In genomic region chr17:8896641-8897635, GRCh38 we compare ENCODE assay signal across 21 cellular contexts. TPM values are rescaled to one million over a fixed set of nuclear protein-coding genes. Genes with fewer than 3 reads are reported as not detected.
DNase-seq lines count a peak whose midpoint lies in the region; ATAC-seq and TF ChIP-seq lines count a peak whose summit lies in the region.
"Had no signal": no experiment of that assay in that cellular context is flagged by ENCODE, and none has a peak within 500 bp of the region (broad histone marks: within the 10 kb centered on the region; RNA-seq: fewer than 3 reads in every experiment).

No MANE protein-coding gene starts in this region.

- 86 to 87% methylated on average over 5 to 12 of the region's 12 CpGs for WGBS in endodermal cell (ENCODE audit: insufficient coverage in 1 of 2, insufficient read length in 1 of 2), 2 experiments

- no peak overlapping the region for H3K4me3 Mint-ChIP-seq in activated naive CD4-positive, alpha-beta T cell treated with anti-CD3 and anti-CD28 coated beads, Interleukin-2, amount 10 ng/mL, durations not matched to agents 7 days and 5 days
- H3K4me3 Mint-ChIP-seq in T-helper 17 cell, result peak overlapping the region; percentile 65
- H3K4me3 Mint-ChIP-seq in endodermal cell, result no peak overlapping the region
- no peak overlapping the region for H3K4me3 Mint-ChIP-seq in stimulated activated memory B cell treated with anti-CD40 and anti-IgM and Interleukin-4, amounts not matched to agents 10 μg/mL and 1 μg/mL and 100 μg/mL, for 72 hours
- H3K4me3 Mint-ChIP-seq: mesothelial cell of epicardium had no signal

- no peak for DNase-seq in activated naive CD4-positive, alpha-beta T cell treated with anti-CD3 and anti-CD28 coated beads, Interleukin-2, amount 10 ng/mL, durations not matched to agents 7 days and 5 days
- DNase-seq in activated naive CD4-positive, alpha-beta T cell treated with anti-CD3 and anti-CD28 coated beads, Interleukin-2, amount 50 U/mL, for 16 hours, result no peak
- no peak for DNase-seq in T-helper 17 cell
- peak; percentile 46 for DNase-seq in endodermal cell
- DNase-seq in HT-29 (ENCODE audit: low spot score), result no peak
- no peak for DNase-seq in upper lobe of right lung
- DNase-seq: amniotic stem cell, caudate nucleus, hippocampal formation, MG63, NCI-H2029, NCI-H510A treated with DMSO at 0.1 percent for 48 hours, nucleus accumbens, sigmoid colon, SW 1271 had no signal

- no peaks in the 10 kb centered on the region for H3K9me3 ChIP-seq in T-helper 17 cell (ENCODE audit: control insufficient read depth, low read length, poor library complexity, severe bottlenecking)
- no peaks in the 10 kb centered on the region for H3K9me3 ChIP-seq in endodermal cell (ENCODE audit: control insufficient read depth, low read length)
- H3K9me3 ChIP-seq in upper lobe of right lung, result no peaks in the 10 kb centered on the region
- H3K9me3 ChIP-seq: MG63, sigmoid colon, thoracic aorta had no signal

- peaks cover 2% of the 10 kb centered on the region for H3K9me3 Mint-ChIP-seq in activated naive CD4-positive, alpha-beta T cell treated with anti-CD3 and anti-CD28 coated beads, Interleukin-2, amount 10 ng/mL, durations not matched to agents 7 days and 5 days
- H3K9me3 Mint-ChIP-seq in endodermal cell, result no peaks in the 10 kb centered on the region
- H3K9me3 Mint-ChIP-seq in stimulated activated memory B cell treated with anti-CD40 and anti-IgM and Interleukin-4, amounts not matched to agents 10 μg/mL and 1 μg/mL and 100 μg/mL, for 72 hours, result no peaks in the 10 kb centered on the region
- H3K9me3 Mint-ChIP-seq: mesothelial cell of epicardium had no signal

- TF ChIP-seq CTCF in endodermal cell (conservative IDR thresholded peaks at IDR 0.05) (no peak), upper lobe of right lung (IDR thresholded peaks at IDR 0.05) (no peak)

- H3K27ac ChIP-seq in endodermal cell (ENCODE audit: low read depth, low read length) (no peak overlapping the region), upper lobe of right lung (no peak overlapping the region)
- H3K27ac ChIP-seq: sigmoid colon, thoracic aorta had no signal

- ATAC-seq in T-helper 17 cell (no peak), HG03095 (IDR thresholded peaks at IDR 0.05; ENCODE audit: unreplicated experiment) (no peak), upper lobe of right lung (no peak)
- no peak for ATAC-seq in stimulated activated memory B cell treated with anti-CD40 and anti-IgM and Interleukin-4, amounts not matched to agents 10 μg/mL and 1 μg/mL and 100 μg/mL, for 72 hours

- peaks cover 80% of the 10 kb centered on the region for H3K4me1 Mint-ChIP-seq in activated naive CD4-positive, alpha-beta T cell treated with anti-CD3 and anti-CD28 coated beads, Interleukin-2, amount 10 ng/mL, durations not matched to agents 7 days and 5 days
- H3K4me1 Mint-ChIP-seq in T-helper 17 cell, result peaks cover 61% of the 10 kb centered on the region
- peaks cover 28% of the 10 kb centered on the region for H3K4me1 Mint-ChIP-seq in endodermal cell
- H3K4me1 Mint-ChIP-seq in stimulated activated memory B cell treated with anti-CD40 and anti-IgM and Interleukin-4, amounts not matched to agents 10 μg/mL and 1 μg/mL and 100 μg/mL, for 72 hours, result peaks cover 82% of the 10 kb centered on the region

- H3K36me3 ChIP-seq in endodermal cell (ENCODE audit: control insufficient read depth, insufficient read depth, low read length) (no peaks in the 10 kb centered on the region), upper lobe of right lung (no peaks in the 10 kb centered on the region)
- H3K36me3 ChIP-seq: MG63, sigmoid colon, thoracic aorta had no signal

- H3K4me1 ChIP-seq in endodermal cell (ENCODE audit: control insufficient read depth, insufficient read depth, low read length) (peaks cover 13% of the 10 kb centered on the region), upper lobe of right lung (no peaks in the 10 kb centered on the region)

- no peaks in the 10 kb centered on the region for H3K27me3 Mint-ChIP-seq in activated naive CD4-positive, alpha-beta T cell treated with anti-CD3 and anti-CD28 coated beads, Interleukin-2, amount 10 ng/mL, durations not matched to agents 7 days and 5 days
- H3K27me3 Mint-ChIP-seq in T-helper 17 cell (no peaks in the 10 kb centered on the region), endodermal cell (ENCODE audit: insufficient read depth) (peaks cover 14% of the 10 kb centered on the region)
- H3K27me3 Mint-ChIP-seq in stimulated activated memory B cell treated with anti-CD40 and anti-IgM and Interleukin-4, amounts not matched to agents 10 μg/mL and 1 μg/mL and 100 μg/mL, for 72 hours, result no peaks in the 10 kb centered on the region

- H3K27me3 ChIP-seq in endodermal cell (ENCODE audit: control insufficient read depth, insufficient read depth, low read length, poor library complexity, severe bottlenecking) (no peaks in the 10 kb centered on the region), upper lobe of right lung (peaks cover 15% of the 10 kb centered on the region)

- CTCF ChIA-PET in activated naive CD4-positive, alpha-beta T cell treated with anti-CD3 and anti-CD28 coated beads, Interleukin-2, amount 10 ng/mL, durations not matched to agents 7 days and 5 days (lab: Charles Lee), result interaction anchor here (1.1 to 2.2 kb wide), 2 partner anchors 28 to 111 kb away, joined by 3 to 5 read pairs; no protein-coding TSS in a partner anchor

- no peak overlapping the region for H3K4me3 ChIP-seq in endodermal cell (ENCODE audit: low read length)
- no peak overlapping the region for H3K4me3 ChIP-seq in upper lobe of right lung
- H3K4me3 ChIP-seq: MG63, sigmoid colon, thoracic aorta had no signal

- H3K36me3 Mint-ChIP-seq in activated naive CD4-positive, alpha-beta T cell treated with anti-CD3 and anti-CD28 coated beads, Interleukin-2, amount 10 ng/mL, durations not matched to agents 7 days and 5 days, result peaks cover 78% of the 10 kb centered on the region
- peaks cover 12% of the 10 kb centered on the region for H3K36me3 Mint-ChIP-seq in T-helper 17 cell (ENCODE audit: low read depth)
- no peaks in the 10 kb centered on the region for H3K36me3 Mint-ChIP-seq in endodermal cell (ENCODE audit: low read depth)
- H3K36me3 Mint-ChIP-seq in stimulated activated memory B cell treated with anti-CD40 and anti-IgM and Interleukin-4, amounts not matched to agents 10 μg/mL and 1 μg/mL and 100 μg/mL, for 72 hours, result peaks cover 50% of the 10 kb centered on the region
- H3K36me3 Mint-ChIP-seq: mesothelial cell of epicardium had no signal

- intact Hi-C loops in upper lobe of right lung (cut with DNase I), result no loop called here

- no peak overlapping the region for H3K9ac ChIP-seq in endodermal cell (ENCODE audit: extremely low read depth, low read length, poor library complexity, severe bottlenecking)

- peak overlapping the region; percentile 50 for H3K27ac Mint-ChIP-seq in activated naive CD4-positive, alpha-beta T cell treated with anti-CD3 and anti-CD28 coated beads, Interleukin-2, amount 10 ng/mL, durations not matched to agents 7 days and 5 days
- H3K27ac Mint-ChIP-seq in T-helper 17 cell (peak overlapping the region; percentile 98), endodermal cell (peak overlapping the region; percentile 39)
- peak overlapping the region; percentile 14 for H3K27ac Mint-ChIP-seq in stimulated activated memory B cell treated with anti-CD40 and anti-IgM and Interleukin-4, amounts not matched to agents 10 μg/mL and 1 μg/mL and 100 μg/mL, for 72 hours
- H3K27ac Mint-ChIP-seq: mesothelial cell of epicardium had no signal

RNA-seq across cellular contexts. Expression of gene PIK3R6, which starts 29.5 kb away (rescaled TPM):
- total RNA-seq in T-helper 17 cell (under 1 TPM; 0.67 to 0.83 TPM), endodermal cell (1 to 10 TPM; 2.1 to 2.5 TPM), upper lobe of right lung (2.7 TPM)
- polyA plus RNA-seq in endodermal cell (2013, experiment 1 of 2), result 0.25 TPM
- polyA plus RNA-seq in endodermal cell (2013, experiment 2 of 2), result 0.17 TPM
- not detected in 2 replicates for total RNA-seq in HT-29 (2014; rRNA removed; shearing (Covaris generic))
- total RNA-seq: G401, mesothelial cell of epicardium had no signal
- polyA plus RNA-seq: AG04450 had no signal

Comparison
In these comparisons a context has a peak if more than half of its experiments do, and no peak if none do; other contexts are left out.
1. H3K27ac Mint-ChIP-seq: peak in every context shown above with its lines; median percentile 98 in T-helper 17 cell; 50 in activated naive CD4-positive, alpha-beta T cell treated with anti-CD3 and anti-CD28 coated beads, Interleukin-2, amount 10 ng/mL, durations not matched to agents 7 days and 5 days; 39 in endodermal cell; 14 in stimulated activated memory B cell treated with anti-CD40 and anti-IgM and Interleukin-4, amounts not matched to agents 10 μg/mL and 1 μg/mL and 100 μg/mL, for 72 hours.